Comparison of ENCODE assay signal across 2 cellular contexts in the genomic region with DNA sequence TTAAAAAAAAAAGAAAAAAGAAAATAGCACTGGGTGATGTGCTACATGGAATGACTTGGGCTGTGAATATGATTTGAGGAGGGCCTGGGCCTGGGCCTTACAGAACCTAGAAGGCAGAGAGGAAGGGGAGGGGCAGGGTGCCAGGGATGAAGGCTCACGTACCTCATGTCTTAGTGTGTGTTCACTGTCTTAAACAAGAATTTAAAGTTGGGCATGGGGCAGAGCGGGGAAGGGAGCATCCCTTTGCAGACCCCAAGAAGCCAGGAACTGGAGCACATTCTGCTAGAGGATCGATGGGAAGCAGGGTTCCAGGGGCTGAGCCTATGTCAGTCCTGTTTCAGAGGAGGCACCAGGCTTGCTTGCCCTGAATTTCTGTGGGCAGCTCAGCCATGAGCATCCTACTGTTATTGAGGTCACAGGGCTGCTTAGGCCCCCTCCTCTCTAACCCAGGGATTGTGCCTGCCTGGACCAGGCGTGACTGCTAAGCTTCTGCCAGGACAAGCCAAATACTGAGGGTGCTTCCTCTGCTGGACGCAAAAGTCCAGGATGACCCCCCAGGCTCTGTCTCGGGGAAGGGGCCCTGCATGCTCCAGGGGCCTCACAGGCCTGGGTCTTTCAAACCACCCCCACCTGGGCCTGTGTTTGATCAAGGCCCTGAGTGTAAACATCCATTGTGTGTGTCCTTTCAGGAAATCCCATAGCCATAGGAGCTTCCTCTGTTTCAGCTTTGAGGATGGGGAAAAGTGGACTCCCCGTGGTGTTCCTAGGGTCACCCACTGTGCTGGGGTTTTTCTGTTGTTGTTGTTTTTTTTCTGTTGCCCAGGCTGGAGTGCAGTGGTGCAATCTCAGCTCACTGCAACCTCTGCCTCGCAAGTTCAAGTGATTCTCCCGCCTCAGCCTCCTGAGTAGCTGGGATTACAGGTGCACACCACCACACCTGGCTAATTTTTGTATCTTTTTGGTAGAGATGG.
A peak's percentile ranks its signal among the peaks of the same experiment; 100 is the strongest.
TF ChIP-seq lines count a peak whose summit lies in the region.

No MANE protein-coding gene starts in this region.

TF ChIP-seq in A549, 52 proteins besides CTCF, POLR2A, EP300 and RAD21:
- TF ChIP-seq, protein P1, sequence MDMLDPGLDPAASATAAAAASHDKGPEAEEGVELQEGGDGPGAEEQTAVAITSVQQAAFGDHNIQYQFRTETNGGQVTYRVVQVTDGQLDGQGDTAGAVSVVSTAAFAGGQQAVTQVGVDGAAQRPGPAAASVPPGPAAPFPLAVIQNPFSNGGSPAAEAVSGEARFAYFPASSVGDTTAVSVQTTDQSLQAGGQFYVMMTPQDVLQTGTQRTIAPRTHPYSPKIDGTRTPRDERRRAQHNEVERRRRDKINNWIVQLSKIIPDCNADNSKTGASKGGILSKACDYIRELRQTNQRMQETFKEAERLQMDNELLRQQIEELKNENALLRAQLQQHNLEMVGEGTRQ (IDR thresholded peaks at IDR 0.05), result no peak
- TF ChIP-seq HOXB13 (CRISPR knock-in tag; IDR thresholded peaks at IDR 0.05; ENCODE audit: low read depth) (no peak), BHLHE40 (IDR thresholded peaks at IDR 0.05; ENCODE audit: low read depth, low read length) (no peak), NFE2L2 (conservative IDR thresholded peaks at IDR 0.05; ENCODE audit: low read length) (no peak), RARB (CRISPR knock-in tag; IDR thresholded peaks at IDR 0.05) (no peak), CBX2 (IDR thresholded peaks at IDR 0.05; ENCODE audit: borderline replicate concordance, low read depth) (no peak), POLR2AphosphoS2 (conservative IDR thresholded peaks at IDR 0.05; ENCODE audit: low read length) (no peak), JUN (IDR thresholded peaks at IDR 0.05) (no peak), RFX5 (IDR thresholded peaks at IDR 0.05) (no peak), HOXA7 (CRISPR knock-in tag; IDR thresholded peaks at IDR 0.05) (no peak)
- TF ChIP-seq, protein P2, sequence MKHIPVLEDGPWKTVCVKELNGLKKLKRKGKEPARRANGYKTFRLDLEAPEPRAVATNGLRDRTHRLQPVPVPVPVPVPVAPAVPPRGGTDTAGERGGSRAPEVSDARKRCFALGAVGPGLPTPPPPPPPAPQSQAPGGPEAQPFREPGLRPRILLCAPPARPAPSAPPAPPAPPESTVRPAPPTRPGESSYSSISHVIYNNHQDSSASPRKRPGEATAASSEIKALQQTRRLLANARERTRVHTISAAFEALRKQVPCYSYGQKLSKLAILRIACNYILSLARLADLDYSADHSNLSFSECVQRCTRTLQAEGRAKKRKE (CRISPR knock-in tag; IDR thresholded peaks at IDR 0.05; ENCODE audit: low read depth), result no peak

TF ChIP-seq in WTC11, 78 proteins besides CTCF, POLR2A, EP300 and RAD21:
- TF ChIP-seq ZNF423 (CRISPR knock-in tag; IDR thresholded peaks at IDR 0.05) (peak; percentile 86; the same call in 1 of the 2 replicates), ATF1 (CRISPR knock-in tag; IDR thresholded peaks at IDR 0.05) (no peak), NFATC4 (CRISPR knock-in tag; IDR thresholded peaks at IDR 0.05) (no peak), FOXK1 (CRISPR knock-in tag; IDR thresholded peaks at IDR 0.05) (0 out of 2 replicates have a peak, but pooled peaks have one; percentile 34), NFE2L1 (CRISPR knock-in tag; IDR thresholded peaks at IDR 0.05) (0 out of 2 replicates have a peak, but pooled peaks have one; percentile 17), GRHL2 (CRISPR knock-in tag; IDR thresholded peaks at IDR 0.05; ENCODE audit: insufficient replicate concordance, severe bottlenecking) (no peak), SP1 (CRISPR knock-in tag; conservative IDR thresholded peaks at IDR 0.05) (peak; percentile 32; the same call in 1 of the 2 replicates), ZNF232 (CRISPR knock-in tag; IDR thresholded peaks at IDR 0.05) (no peak)
- TF ChIP-seq, protein P3, sequence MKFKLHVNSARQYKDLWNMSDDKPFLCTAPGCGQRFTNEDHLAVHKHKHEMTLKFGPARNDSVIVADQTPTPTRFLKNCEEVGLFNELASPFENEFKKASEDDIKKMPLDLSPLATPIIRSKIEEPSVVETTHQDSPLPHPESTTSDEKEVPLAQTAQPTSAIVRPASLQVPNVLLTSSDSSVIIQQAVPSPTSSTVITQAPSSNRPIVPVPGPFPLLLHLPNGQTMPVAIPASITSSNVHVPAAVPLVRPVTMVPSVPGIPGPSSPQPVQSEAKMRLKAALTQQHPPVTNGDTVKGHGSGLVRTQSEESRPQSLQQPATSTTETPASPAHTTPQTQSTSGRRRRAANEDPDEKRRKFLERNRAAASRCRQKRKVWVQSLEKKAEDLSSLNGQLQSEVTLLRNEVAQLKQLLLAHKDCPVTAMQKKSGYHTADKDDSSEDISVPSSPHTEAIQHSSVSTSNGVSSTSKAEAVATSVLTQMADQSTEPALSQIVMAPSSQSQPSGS (CRISPR knock-in tag; IDR thresholded peaks at IDR 0.05; ENCODE audit: borderline replicate concordance, low read depth), result no peak
- TF ChIP-seq, protein P4, sequence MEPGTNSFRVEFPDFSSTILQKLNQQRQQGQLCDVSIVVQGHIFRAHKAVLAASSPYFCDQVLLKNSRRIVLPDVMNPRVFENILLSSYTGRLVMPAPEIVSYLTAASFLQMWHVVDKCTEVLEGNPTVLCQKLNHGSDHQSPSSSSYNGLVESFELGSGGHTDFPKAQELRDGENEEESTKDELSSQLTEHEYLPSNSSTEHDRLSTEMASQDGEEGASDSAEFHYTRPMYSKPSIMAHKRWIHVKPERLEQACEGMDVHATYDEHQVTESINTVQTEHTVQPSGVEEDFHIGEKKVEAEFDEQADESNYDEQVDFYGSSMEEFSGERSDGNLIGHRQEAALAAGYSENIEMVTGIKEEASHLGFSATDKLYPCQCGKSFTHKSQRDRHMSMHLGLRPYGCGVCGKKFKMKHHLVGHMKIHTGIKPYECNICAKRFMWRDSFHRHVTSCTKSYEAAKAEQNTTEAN (CRISPR knock-in tag; IDR thresholded peaks at IDR 0.05), result no peak
- TF ChIP-seq, protein P5, sequence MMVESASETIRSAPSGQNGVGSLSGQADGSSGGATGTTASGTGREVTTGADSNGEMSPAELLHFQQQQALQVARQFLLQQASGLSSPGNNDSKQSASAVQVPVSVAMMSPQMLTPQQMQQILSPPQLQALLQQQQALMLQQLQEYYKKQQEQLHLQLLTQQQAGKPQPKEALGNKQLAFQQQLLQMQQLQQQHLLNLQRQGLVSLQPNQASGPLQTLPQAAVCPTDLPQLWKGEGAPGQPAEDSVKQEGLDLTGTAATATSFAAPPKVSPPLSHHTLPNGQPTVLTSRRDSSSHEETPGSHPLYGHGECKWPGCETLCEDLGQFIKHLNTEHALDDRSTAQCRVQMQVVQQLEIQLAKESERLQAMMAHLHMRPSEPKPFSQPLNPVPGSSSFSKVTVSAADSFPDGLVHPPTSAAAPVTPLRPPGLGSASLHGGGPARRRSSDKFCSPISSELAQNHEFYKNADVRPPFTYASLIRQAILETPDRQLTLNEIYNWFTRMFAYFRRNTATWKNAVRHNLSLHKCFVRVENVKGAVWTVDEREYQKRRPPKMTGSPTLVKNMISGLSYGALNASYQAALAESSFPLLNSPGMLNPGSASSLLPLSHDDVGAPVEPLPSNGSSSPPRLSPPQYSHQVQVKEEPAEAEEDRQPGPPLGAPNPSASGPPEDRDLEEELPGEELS (CRISPR knock-in tag; IDR thresholded peaks at IDR 0.05), result peak; percentile 75; the same call in 1 of the 2 replicates
TF ChIP-seq in WTC11: peak in this region for 5.
